Comparison of ENCODE assay signal across 8 cellular contexts in genomic region chr12:6928703-6929407, GRCh38. TPM values are rescaled to one million over a fixed set of nuclear protein-coding genes. Genes with fewer than 3 reads are reported as not detected.
A peak's percentile ranks its signal among the peaks of the same experiment; 100 is the strongest.
DNase-seq lines count a peak whose midpoint lies in the region; ATAC-seq lines count a peak whose summit lies in the region.

No MANE protein-coding gene starts in this region.

- ATAC-seq in HG03439 (IDR thresholded peaks at IDR 0.05; ENCODE audit: unreplicated experiment), result no peak
- ATAC-seq in HG03280 (IDR thresholded peaks at IDR 0.05; ENCODE audit: unreplicated experiment), result no peak

- peak overlapping the region; percentile 97 for H3K4me3 ChIP-seq in iPS-20b (ENCODE audit: low read length)
- H3K4me3 ChIP-seq in subcutaneous abdominal adipose tissue (ENCODE audit: low read depth in 1 of 5, low read length in 5 of 5), result peak overlapping the region; percentile 72 to 96 (median 86)

- H3K4me3 Mint-ChIP-seq in activated naive CD8-positive, alpha-beta T cell, result peak overlapping the region; percentile 85

- no peaks in the 10 kb centered on the region for H3K27me3 Mint-ChIP-seq in activated naive CD8-positive, alpha-beta T cell

- H3K36me3 Mint-ChIP-seq in activated naive CD8-positive, alpha-beta T cell, result peaks cover under 1% of the 10 kb centered on the region

- no peaks in the 10 kb centered on the region for H3K9me3 Mint-ChIP-seq in activated naive CD8-positive, alpha-beta T cell (ENCODE audit: low read depth)

- H3K27ac Mint-ChIP-seq in activated naive CD8-positive, alpha-beta T cell, result peak overlapping the region; percentile 83

- H3K27me3 ChIP-seq in iPS-20b (ENCODE audit: insufficient read depth, low read length) (no peaks in the 10 kb centered on the region), subcutaneous abdominal adipose tissue (ENCODE audit: control insufficient read depth in 5 of 5, insufficient read depth in 4 of 5, low read length in 5 of 5) (no peaks in the 10 kb centered on the region)

- H3K4me1 ChIP-seq in iPS-20b (ENCODE audit: insufficient read depth, low read length) (peaks cover 33% of the 10 kb centered on the region; the same call in 1 of the 2 replicates), subcutaneous abdominal adipose tissue (ENCODE audit: control insufficient read depth in 5 of 5, insufficient read depth in 5 of 5, low read length in 5 of 5) (peaks cover 19 to 80% (median 74%) of the 10 kb centered on the region in 5 donors)

- no peaks in the 10 kb centered on the region for H3K9me3 ChIP-seq in iPS-20b (ENCODE audit: insufficient read depth, low read depth, low read length)
- no peaks in the 10 kb centered on the region for H3K9me3 ChIP-seq in subcutaneous abdominal adipose tissue (ENCODE audit: control insufficient read depth in 5 of 5, low read length in 5 of 5)

- peaks cover 63% of the 10 kb centered on the region for H3K4me1 Mint-ChIP-seq in activated naive CD8-positive, alpha-beta T cell (ENCODE audit: low read depth)

- DNase-seq in NCI-H146 (lab: John Stamatoyannopoulos, UW) (peak; percentile 54), NCI-H146 treated with DMSO at 0.1 percent for 48 hours (lab: John Stamatoyannopoulos, UW; ENCODE audit: unreplicated experiment) (no peak), cerebellum (ENCODE audit: low spot score) (no peak)

- H3K36me3 ChIP-seq in iPS-20b (ENCODE audit: insufficient read depth, low read depth, low read length) (peaks cover 29% of the 10 kb centered on the region), subcutaneous abdominal adipose tissue (ENCODE audit: control insufficient read depth in 5 of 5, insufficient read depth in 5 of 5, low read length in 5 of 5) (peaks cover 0 to 11% (median 4%) of the 10 kb centered on the region in 5 donors)

- H3K9ac ChIP-seq in iPS-20b (ENCODE audit: low read depth, low read length) (peak overlapping the region; percentile 90), subcutaneous abdominal adipose tissue (ENCODE audit: low read length in 5 of 5) (peak overlapping the region; percentile 82 to 99 (median 96))

- H3K27ac ChIP-seq in iPS-20b (ENCODE audit: low read length) (peak overlapping the region; percentile 53), subcutaneous abdominal adipose tissue (ENCODE audit: low read depth, low read length) (peak overlapping the region; percentile 99)

RNA-seq across cellular contexts. Expression of gene ATN1, which starts 1.1 kb away (rescaled TPM):
- 16.2 TPM for total RNA-seq in cerebellum

RNA-seq across cellular contexts. Expression of gene ENO2, which starts 14.5 kb away (rescaled TPM):
- 95.4 TPM for total RNA-seq in cerebellum

RNA-seq across cellular contexts. Expression of gene RNU7-1, which starts 14.8 kb away (rescaled TPM):
- not detected for total RNA-seq in cerebellum

RNA-seq across cellular contexts. Expression of gene C12orf57, which starts 15.0 kb away (rescaled TPM):
- 131 TPM for total RNA-seq in cerebellum

RNA-seq across cellular contexts. Expression of gene PTPN6, which starts 22.3 kb away (rescaled TPM):
- total RNA-seq in cerebellum, result 2.9 TPM
